ENCODE assay signal across 13 cellular contexts in genomic region chr10:133123746-133124356, GRCh38. TPM values are rescaled to one million over a fixed set of nuclear protein-coding genes. Genes with fewer than 3 reads are reported as not detected.
"Had no signal": no experiment of that assay in that cellular context is flagged by ENCODE, and none has a peak within 500 bp of the region (broad histone marks: within the 10 kb centered on the region; RNA-seq: fewer than 3 reads in every experiment).

No MANE protein-coding gene starts in this region.

- DNase-seq: activated CD8-positive, alpha-beta memory T cell treated with anti-CD3 and anti-CD28 coated beads, Interleukin-2, amount 50 U/mL, for 4 hours; activated naive CD4-positive, alpha-beta T cell; colonic mucosa; foreskin melanocyte; stimulated activated CD4-positive, alpha-beta T cell treated with anti-CD3 and anti-CD28 coated beads, Interleukin-4, amount 100 ng/mL, for 24 hours had no signal

- H3K27me3 ChIP-seq: colonic mucosa had no signal

- H3K27ac Mint-ChIP-seq: activated CD8-positive, alpha-beta T cell treated with anti-CD3 and anti-CD28 coated beads for 36 hours; activated T-helper 1 cell treated with anti-CD3 and anti-CD28 coated beads, Interleukin-12 subunit alpha, Interleukin-12 subunit beta, Interleukin-2, Interleukin-4 antibody, amounts not matched to agents 30 ng/mL and 10 ng/mL and 1 ng/mL, durations not matched to agents 14 hours and 24 hours and 36 hours had no signal

- H3K4me3 Mint-ChIP-seq: activated CD8-positive, alpha-beta T cell treated with anti-CD3 and anti-CD28 coated beads for 36 hours; activated T-helper 1 cell treated with anti-CD3 and anti-CD28 coated beads, Interleukin-12 subunit alpha, Interleukin-12 subunit beta, Interleukin-2, Interleukin-4 antibody, amounts not matched to agents 30 ng/mL and 10 ng/mL and 1 ng/mL, durations not matched to agents 14 hours and 24 hours and 36 hours had no signal

- H3K4me1 ChIP-seq: colonic mucosa had no signal

- H3K9me3 ChIP-seq: colonic mucosa, neutrophil, thoracic aorta had no signal

- H3K36me3 ChIP-seq: cardiac muscle cell, colonic mucosa, neutrophil, stomach, thoracic aorta had no signal

- H3K4me3 ChIP-seq: cardiac muscle cell, colonic mucosa, stomach, thoracic aorta had no signal

- H3K27ac ChIP-seq: cardiac muscle cell, colonic mucosa, neutrophil, stomach, thoracic aorta had no signal

RNA-seq across cellular contexts. Expression of gene ADGRA1, which starts 36.1 kb away (rescaled TPM):
- total RNA-seq: activated CD8-positive, alpha-beta T cell treated with anti-CD3 and anti-CD28 coated beads for 36 hours; activated T-helper 1 cell treated with anti-CD3 and anti-CD28 coated beads, Interleukin-12 subunit alpha, Interleukin-12 subunit beta, Interleukin-2, Interleukin-4 antibody, amounts not matched to agents 30 ng/mL and 10 ng/mL and 1 ng/mL, durations not matched to agents 14 hours and 24 hours and 36 hours; colonic mucosa; thoracic aorta; urinary bladder had no signal

RNA-seq across cellular contexts. Expression of gene KNDC1, which starts 36.2 kb away (rescaled TPM):
- total RNA-seq: activated CD8-positive, alpha-beta T cell treated with anti-CD3 and anti-CD28 coated beads for 36 hours; myocyte had no signal
